7 cellular contexts compared by ENCODE assay signal in genomic region chr6:15818491-15818890, GRCh38.
"Had no signal": no experiment of that assay in that cellular context is flagged by ENCODE, and none has a peak within 500 bp of the region (broad histone marks: within the 10 kb centered on the region; RNA-seq: fewer than 3 reads in every experiment).

No MANE protein-coding gene starts in this region.

- H3K27ac ChIP-seq: GM23248 had no signal

- H3K4me3 ChIP-seq: GM23248, GM23338 had no signal

- ATAC-seq: HCT116 had no signal

- H3K4me2 ChIP-seq: GM23338 had no signal

- DNase-seq: GM23248, GOT3, H9, HCEC 1CT, HFFc6 had no signal

- H2AFZ ChIP-seq: GM23248 had no signal
